In genomic region chr2:241271641-241272297, GRCh38 we compare ENCODE assay signal across 8 cellular contexts. TPM values are rescaled to one million over a fixed set of nuclear protein-coding genes. Genes with fewer than 3 reads are reported as not detected.
DNase-seq lines count a peak whose midpoint lies in the region; ATAC-seq and TF ChIP-seq lines count a peak whose summit lies in the region.

No MANE protein-coding gene starts in this region.

- CTCF ChIA-PET in activated B cell treated with CpG ODN at 0.5 μM for 24 hours (lab: Charles Lee), result no interaction called here

- peak overlapping the region; percentile 72 to 84 (median 76) for H3K27ac Mint-ChIP-seq in IgD-negative memory B cell
- peak overlapping the region; percentile 89 for H3K27ac Mint-ChIP-seq in activated B cell treated with CpG ODN at 0.5 μM for 24 hours

- H3K27me3 ChIP-seq in BLaER1 treated with 17β-estradiol and CSF1 and Interleukin-3, amounts not matched to agents 10 nM and 100 nM, result peaks cover 0 to 44% (median 36%) of the 10 kb centered on the region in 11 experiments; a peak in 18 of 22 replicates

- peaks cover 0 to 11% (median 0%) of the 10 kb centered on the region in 3 donors for H3K9me3 Mint-ChIP-seq in IgD-negative memory B cell
- H3K9me3 Mint-ChIP-seq in activated B cell treated with CpG ODN at 0.5 μM for 24 hours, result peaks cover 4% of the 10 kb centered on the region

- peak overlapping the region; percentile 80 to 98 (median 88) for H3K4me3 ChIP-seq in BLaER1 treated with 17β-estradiol and CSF1 and Interleukin-3, amounts not matched to agents 10 nM and 100 nM
- H3K4me3 ChIP-seq in skin epidermis, result peak overlapping the region; percentile 87 to 99 (median 94)

- H3K4me1 ChIP-seq in BLaER1 treated with 17β-estradiol and CSF1 and Interleukin-3, amounts not matched to agents 10 nM and 100 nM, result peaks cover 32 to 49% (median 37%) of the 10 kb centered on the region in 10 experiments

- H3K27ac ChIP-seq in BLaER1 treated with 17β-estradiol and CSF1 and Interleukin-3, amounts not matched to agents 10 nM and 100 nM, result peak overlapping the region; percentile 61 to 88 (median 80)
- H3K27ac ChIP-seq in caudate nucleus (ENCODE audit: low read depth, low read length) (peak overlapping the region; percentile 74), skin epidermis (peak overlapping the region; percentile 85 to 99 (median 94))

- TF ChIP-seq CTCF in activated B cell treated with CpG ODN at 0.5 μM for 24 hours (IDR thresholded peaks at IDR 0.05), result no peak

- H3K27me3 Mint-ChIP-seq in IgD-negative memory B cell (no peaks in the 10 kb centered on the region), activated B cell treated with CpG ODN at 0.5 μM for 24 hours (no peaks in the 10 kb centered on the region)

- peaks cover 73 to 89% (median 82%) of the 10 kb centered on the region in 11 experiments for H4K20me1 ChIP-seq in BLaER1 treated with 17β-estradiol and CSF1 and Interleukin-3, amounts not matched to agents 10 nM and 100 nM

- ATAC-seq in GM19467 (IDR thresholded peaks at IDR 0.05; ENCODE audit: unreplicated experiment), result peak; percentile 57
- peak; percentile 70 for ATAC-seq in activated B cell treated with CpG ODN at 0.5 μM for 24 hours (ENCODE audit: low read depth)

- peak; percentile 52 for DNase-seq in activated B cell treated with CpG ODN at 0.5 μM for 24 hours
- peak in 57 of 61 donors; percentile 13 to 82 (median 57) for DNase-seq in caudate nucleus (lab: John Stamatoyannopoulos, UW)
- DNase-seq in inferior parietal cortex (ENCODE audit: extremely low spot score), result peak; percentile 70
- DNase-seq in SHP77 treated with DMSO at 0.1 percent for 48 hours (lab: John Stamatoyannopoulos, UW), result no peak

- H3K4me1 Mint-ChIP-seq in IgD-negative memory B cell, result peaks cover 20 to 26% (median 21%) of the 10 kb centered on the region in 3 donors
- H3K4me1 Mint-ChIP-seq in activated B cell treated with CpG ODN at 0.5 μM for 24 hours, result peaks cover 36% of the 10 kb centered on the region

- no peaks in the 10 kb centered on the region for H3K36me3 Mint-ChIP-seq in IgD-negative memory B cell
- H3K36me3 Mint-ChIP-seq in activated B cell treated with CpG ODN at 0.5 μM for 24 hours (ENCODE audit: low read depth), result peaks cover 25% of the 10 kb centered on the region

- H3K36me3 ChIP-seq in BLaER1 treated with 17β-estradiol and CSF1 and Interleukin-3, amounts not matched to agents 10 nM and 100 nM, result peaks cover 24 to 46% (median 34%) of the 10 kb centered on the region in 11 experiments

- POLR2A ChIA-PET in activated B cell treated with CpG ODN at 0.5 μM for 24 hours (lab: Charles Lee), result interaction anchor here (1.0 to 1.1 kb wide), 2 partner anchors 43 to 45 kb away, joined by 6 read pairs; no protein-coding TSS in a partner anchor

- intact Hi-C loops in activated B cell treated with CpG ODN at 0.5 μM for 24 hours (cut with micrococcal nuclease), result loop anchor here (1.0 to 10.0 kb wide), 6 partner anchors 44 to 343 kb away; partner anchors contain the start of genes FARP2, HDLBP, SEPTIN2 and STK25

- H3K4me3 Mint-ChIP-seq in IgD-negative memory B cell (peak overlapping the region; percentile 93 to 99 (median 98)), activated B cell treated with CpG ODN at 0.5 μM for 24 hours (peak overlapping the region; percentile 94)

- peaks cover 11 to 21% (median 14%) of the 10 kb centered on the region in 11 experiments for H3K9me3 ChIP-seq in BLaER1 treated with 17β-estradiol and CSF1 and Interleukin-3, amounts not matched to agents 10 nM and 100 nM (replicated peaks in 1 of 11)

- peak overlapping the region; percentile 77 to 96 (median 86) for H3K9ac ChIP-seq in BLaER1 treated with 17β-estradiol and CSF1 and Interleukin-3, amounts not matched to agents 10 nM and 100 nM

- H3K4me2 ChIP-seq in BLaER1 treated with 17β-estradiol and CSF1 and Interleukin-3, amounts not matched to agents 10 nM and 100 nM, result peak overlapping the region; percentile 68 to 96 (median 87)

RNA-seq across cellular contexts. Expression of gene HDLBP, which starts 43.7 kb away (rescaled TPM):
- polyA plus RNA-seq in IgD-negative memory B cell, result 55.3 TPM
- 158 and 168 TPM in 2 replicates for total RNA-seq in activated B cell treated with CpG ODN at 0.5 μM for 24 hours

RNA-seq across cellular contexts. Expression of gene SEPTIN2, which starts 44.0 kb away (rescaled TPM):
- 134 TPM for polyA plus RNA-seq in IgD-negative memory B cell
- total RNA-seq in activated B cell treated with CpG ODN at 0.5 μM for 24 hours, result 238 and 251 TPM in 2 replicates
